Comparison of ENCODE assay signal across 8 cellular contexts in the genomic region with DNA sequence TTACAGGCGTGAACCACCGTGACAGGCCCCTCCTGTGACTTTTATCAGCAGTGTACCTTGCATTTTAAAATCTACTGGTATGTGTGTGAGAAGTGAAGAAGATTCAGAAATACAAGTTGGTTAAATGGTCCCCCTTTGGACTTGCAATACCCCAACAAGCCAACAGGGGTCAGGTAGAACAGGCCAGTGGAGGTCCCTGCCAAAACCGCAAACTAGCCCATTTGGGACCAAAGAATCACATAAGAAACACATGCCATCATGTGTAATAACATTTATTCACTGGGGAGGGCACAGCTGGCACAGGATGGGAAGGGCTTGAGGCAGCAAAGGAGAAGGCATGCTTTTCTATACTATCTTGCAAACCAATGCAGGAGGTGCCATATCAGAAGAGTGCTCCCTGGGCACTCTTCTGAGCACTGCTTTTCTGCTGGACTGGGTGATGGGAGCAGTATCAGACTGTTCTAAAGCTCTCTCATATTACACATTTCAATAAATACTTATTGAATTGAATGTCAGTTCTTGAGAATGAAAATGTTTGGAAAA.
A peak's percentile ranks its signal among the peaks of the same experiment; 100 is the strongest.
DNase-seq lines count a peak whose midpoint lies in the region; FAIRE-seq and TF ChIP-seq lines count a peak whose summit lies in the region.

No MANE protein-coding gene starts in this region.

- 81 to 96% methylated on average over 3 of the region's 3 CpGs for WGBS in testis, 2 donors

- H3K4me1 ChIP-seq in OCI-LY1 (ENCODE audit: insufficient read depth, low read length, severe bottlenecking) (peaks cover 9% of the 10 kb centered on the region), ascending aorta (peaks cover 0 to 7% of the 10 kb centered on the region in 2 donors), testis (no peaks in the 10 kb centered on the region)

- no peak overlapping the region for H2AFZ ChIP-seq in OCI-LY1 (ENCODE audit: low read length)

- H3K9me3 ChIP-seq in OCI-LY1 (ENCODE audit: low read length) (no peaks in the 10 kb centered on the region), ascending aorta (no peaks in the 10 kb centered on the region), testis (no peaks in the 10 kb centered on the region)

- FAIRE-seq in GM12892 (lab: Jason Lieb, UNC) = peak; percentile 81

- H3F3A ChIP-seq in OCI-LY1 (ENCODE audit: insufficient read depth, low read length) = no peaks in the 10 kb centered on the region

- H3K36me3 ChIP-seq in OCI-LY1 (ENCODE audit: insufficient read depth, low read length) = no peaks in the 10 kb centered on the region
- peaks cover 0 to 8% of the 10 kb centered on the region in 2 donors for H3K36me3 ChIP-seq in ascending aorta
- H3K36me3 ChIP-seq in testis (ENCODE audit: low read depth, missing control alignments) = no peaks in the 10 kb centered on the region

- H3K4me2 ChIP-seq in OCI-LY1 (ENCODE audit: low read length) = no peak overlapping the region

- H3K27me3 ChIP-seq in OCI-LY1 (ENCODE audit: insufficient read depth, low read length) (no peaks in the 10 kb centered on the region; the same call in 1 of the 2 replicates), ascending aorta (no peaks in the 10 kb centered on the region), testis (no peaks in the 10 kb centered on the region)

- H3K9ac ChIP-seq in OCI-LY1 (ENCODE audit: low read length) = no peak overlapping the region

- DNase-seq in GM12892 (ENCODE audit: insufficient read length) = peak; percentile 18
- DNase-seq in ascending aorta (ENCODE audit: low spot score in 2 of 2) = peak in 1 of 2 donors; percentile 64
- DNase-seq in left kidney (ENCODE audit: low read depth, low spot score) = peak; percentile 41
- peak; percentile 36 for DNase-seq in testis
- DNase-seq in midbrain (lab: John Stamatoyannopoulos, UW) = no peak
- DNase-seq in T1000 (lab: John Stamatoyannopoulos, UW) = no peak
- no peak for DNase-seq in NCI-H1048 (lab: John Stamatoyannopoulos, UW)

- no peak for TF ChIP-seq POLR2A in GM12892 (IDR thresholded peaks at IDR 0.05; ENCODE audit: low read depth, low read length)
- no peak for TF ChIP-seq POLR2A in testis (IDR thresholded peaks at IDR 0.05)

- intact Hi-C loops in ascending aorta (cut with DNase I) = no loop called here
- intact Hi-C loops in testis (cut with DNase I; ENCODE audit: low total_unique reads) = no loop called here

- H3K4me3 ChIP-seq in OCI-LY1 (ENCODE audit: low read depth, low read length, poor library complexity, severe bottlenecking) = no peak overlapping the region
- no peak overlapping the region for H3K4me3 ChIP-seq in ascending aorta
- no peak overlapping the region for H3K4me3 ChIP-seq in testis

- TF ChIP-seq CTCF in OCI-LY1 (IDR thresholded peaks at IDR 0.05; ENCODE audit: low read length) = peak; percentile 82
- TF ChIP-seq CTCF in ascending aorta (IDR thresholded peaks at IDR 0.05) = peak; percentile 38 to 43 (median 39)
- peak in 2 of 3 experiments; percentile 29 to 53 for TF ChIP-seq CTCF in testis (IDR thresholded peaks at IDR 0.05)

- no peaks in the 10 kb centered on the region for H3K9me2 ChIP-seq in OCI-LY1 (ENCODE audit: low read depth, low read length)

- H3K27ac ChIP-seq in OCI-LY1 (ENCODE audit: low read depth, low read length, poor library complexity, severe bottlenecking) = no peak overlapping the region
- H3K27ac ChIP-seq in ascending aorta = no peak overlapping the region
- no peak overlapping the region for H3K27ac ChIP-seq in testis

- no peaks in the 10 kb centered on the region for H3K79me2 ChIP-seq in OCI-LY1 (ENCODE audit: insufficient read depth, low read length)

- no peaks in the 10 kb centered on the region for H4K20me1 ChIP-seq in OCI-LY1 (ENCODE audit: insufficient read depth, low read length)

Comparison
In these comparisons a context has a peak if more than half of its experiments do, and no peak if none do; other contexts are left out.
1. DNase-seq: peak in GM12892 (single experiment), left kidney (single experiment) and testis (single experiment); none in midbrain (single experiment), T1000 (single experiment) and NCI-H1048 (single experiment).
2. Peak in every context shown above with its lines, with median percentiles within 50 percentile points of each other: CTCF ChIP-seq.